ENCODE assay signal across 34 cellular contexts in the genomic region with DNA sequence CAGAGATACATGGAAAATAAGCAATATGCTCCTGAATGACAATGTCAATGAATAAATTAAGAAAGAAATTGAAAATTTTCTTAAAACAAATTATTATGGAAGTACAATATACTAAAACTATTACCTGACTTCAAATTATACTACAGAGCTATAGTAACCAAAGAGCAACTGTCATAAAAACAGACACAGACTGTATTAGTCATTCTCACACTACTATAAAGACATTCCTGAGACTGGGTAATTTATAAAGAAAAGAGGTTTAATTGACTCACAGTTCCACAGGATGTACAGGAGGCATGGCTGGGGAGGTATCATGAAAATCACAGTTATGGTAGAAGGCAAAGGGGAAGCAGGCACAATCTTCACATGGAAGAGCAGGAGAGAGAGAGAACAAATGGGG. TPM values are rescaled to one million over a fixed set of nuclear protein-coding genes. Genes with fewer than 3 reads are reported as not detected.
"Had no signal": no experiment of that assay in that cellular context is flagged by ENCODE, and none has a peak within 500 bp of the region (broad histone marks: within the 10 kb centered on the region; RNA-seq: fewer than 3 reads in every experiment).

No MANE protein-coding gene starts in this region.

- H3K27me3 ChIP-seq: brain microvascular endothelial cell had no signal

- H3K4me3 Mint-ChIP-seq: activated CD4-positive, alpha-beta T cell treated with anti-CD3 and anti-CD28 coated beads for 36 hours; activated CD4-positive, alpha-beta T cell treated with anti-CD3 and anti-CD28 coated beads, Interleukin-2, amount 10 ng/mL, durations not matched to agents 7 days and 5 days; activated CD8-positive, alpha-beta T cell treated with anti-CD3 and anti-CD28 coated beads, Interleukin-2, amount 10 ng/mL, durations not matched to agents 7 days and 5 days; activated naive CD4-positive, alpha-beta T cell treated with anti-CD3 and anti-CD28 coated beads for 36 hours; activated T-cell treated with anti-CD3 and anti-CD28 coated beads, Interleukin-2, amount 50 U/mL, for 4 hours; activated T-helper 1 cell treated with anti-CD3 and anti-CD28 coated beads, Interleukin-12 subunit alpha, Interleukin-12 subunit beta, Interleukin-2, Interleukin-4 antibody, amounts not matched to agents 30 ng/mL and 10 ng/mL and 1 ng/mL, durations not matched to agents 14 hours and 24 hours and 36 hours; WTC11 had no signal

- DNase-seq: activated CD4-positive, alpha-beta T cell treated with anti-CD3 and anti-CD28 coated beads for 36 hours; activated CD4-positive, alpha-beta T cell treated with anti-CD3 and anti-CD28 coated beads, Interleukin-2, amount 10 ng/mL, durations not matched to agents 7 days and 5 days; activated CD4-positive, alpha-beta T cell treated with anti-CD3 and anti-CD28 coated beads, Interleukin-2, amount 50 U/mL, for 48 hours; activated CD8-positive, alpha-beta T cell treated with anti-CD3 and anti-CD28 coated beads, Interleukin-2, amount 10 ng/mL, durations not matched to agents 7 days and 5 days; activated gamma-delta T cell treated with Interleukin-2 at 50 U/mL for 16 hours; activated naive CD4-positive, alpha-beta T cell treated with anti-CD3 and anti-CD28 coated beads for 36 hours; activated T-cell treated with anti-CD3 and anti-CD28 coated beads for 4 hours; activated T-cell treated with anti-CD3 and anti-CD28 coated beads, Interleukin-2, amount 50 U/mL, for 4 hours; amniotic stem cell; aorta; brain microvascular endothelial cell; central memory CD4-positive, alpha-beta T cell; MM.1S; NCI-H1048; NCI-H1105 treated with DMSO at 0.1 percent for 48 hours; NCI-H1436; NCI-H1694; NCI-H1930; NCI-H2081 treated with DMSO at 0.1 percent for 48 hours; NCI-H345; NCI-H524 treated with DMSO at 0.1 percent for 48 hours; NK-92 treated with Interleukin-12 subunit alpha and Interleukin-12 subunit beta, amount 100 ng/mL, for 24 hours; PC-9; T1000 had no signal

- H3K27ac ChIP-seq: brain microvascular endothelial cell, KMS-11, PC-9, RWPE1 had no signal

- H3K27ac Mint-ChIP-seq: activated CD4-positive, alpha-beta T cell treated with anti-CD3 and anti-CD28 coated beads for 36 hours; activated CD4-positive, alpha-beta T cell treated with anti-CD3 and anti-CD28 coated beads, Interleukin-2, amount 10 ng/mL, durations not matched to agents 7 days and 5 days; activated CD8-positive, alpha-beta T cell treated with anti-CD3 and anti-CD28 coated beads, Interleukin-2, amount 10 ng/mL, durations not matched to agents 7 days and 5 days; activated naive CD4-positive, alpha-beta T cell treated with anti-CD3 and anti-CD28 coated beads for 36 hours; activated naive CD4-positive, alpha-beta T cell treated with anti-CD3 and anti-CD28 coated beads, Interleukin-2, amount 50 U/mL, for 72 hours; activated T-helper 1 cell treated with anti-CD3 and anti-CD28 coated beads, Interleukin-12 subunit alpha, Interleukin-12 subunit beta, Interleukin-2, Interleukin-4 antibody, amounts not matched to agents 30 ng/mL and 10 ng/mL and 1 ng/mL, durations not matched to agents 14 hours and 24 hours and 36 hours; WTC11 had no signal

- H3K4me1 Mint-ChIP-seq: activated CD4-positive, alpha-beta T cell treated with anti-CD3 and anti-CD28 coated beads, Interleukin-2, amount 10 ng/mL, durations not matched to agents 7 days and 5 days; WTC11 had no signal

- H3K27me3 Mint-ChIP-seq: activated CD4-positive, alpha-beta T cell treated with anti-CD3 and anti-CD28 coated beads for 36 hours; activated CD4-positive, alpha-beta T cell treated with anti-CD3 and anti-CD28 coated beads, Interleukin-2, amount 10 ng/mL, durations not matched to agents 7 days and 5 days had no signal

- H3K36me3 ChIP-seq: brain microvascular endothelial cell had no signal

- H3K4me3 ChIP-seq: PC-9 had no signal

- ATAC-seq: activated CD4-positive, alpha-beta T cell treated with anti-CD3 and anti-CD28 coated beads for 36 hours; activated CD4-positive, CD25-positive, alpha-beta regulatory T cell treated with anti-CD3 and anti-CD28 coated beads, Interleukin-2, amount 50 U/mL, for 24 hours; activated CD8-positive, alpha-beta T cell treated with anti-CD3 and anti-CD28 coated beads, Interleukin-2, amount 10 ng/mL, durations not matched to agents 7 days and 5 days; activated naive CD4-positive, alpha-beta T cell treated with anti-CD3 and anti-CD28 coated beads, Interleukin-2, amount 50 U/mL, for 72 hours; Right ventricle myocardium inferior; WTC11 had no signal

- FAIRE-seq: RCC 7860, TTC549 had no signal

RNA-seq across cellular contexts. Expression of a gene that starts 60.0 kb away (rescaled TPM):
- total RNA-seq: NCI-H460, PC-9 had no signal
